Comparison of ENCODE assay signal across 8 cellular contexts in the genomic region with DNA sequence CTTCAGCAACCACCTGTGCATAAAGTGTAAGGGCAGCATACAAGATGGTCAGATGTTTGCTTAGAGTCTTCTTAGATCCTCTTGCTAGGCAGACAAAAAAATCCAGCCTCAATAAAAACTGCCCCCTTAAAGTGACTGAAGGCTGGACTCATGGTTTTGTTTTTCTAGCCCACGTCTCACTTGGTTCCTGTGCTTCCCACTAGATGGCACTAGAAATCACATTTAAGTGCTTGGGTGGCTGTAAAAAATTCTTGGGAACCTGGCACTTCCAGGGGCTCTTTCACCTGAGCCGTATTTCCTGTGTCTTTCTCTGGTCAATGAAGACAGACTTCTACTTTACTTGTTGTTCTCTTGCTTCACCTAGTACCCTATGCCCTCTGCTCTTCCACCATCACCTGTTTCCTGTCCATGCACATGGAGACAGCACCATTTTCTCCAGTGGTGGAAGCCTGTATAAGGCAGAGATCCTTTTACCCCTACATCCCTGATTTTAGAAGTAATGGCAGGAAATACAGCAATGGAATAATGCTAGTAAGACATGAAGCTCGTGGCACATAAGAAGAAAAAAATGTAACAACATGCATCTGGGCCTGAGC. TPM values are rescaled to one million over a fixed set of nuclear protein-coding genes. Genes with fewer than 3 reads are reported as not detected.
DNase-seq lines count a peak whose midpoint lies in the region; ATAC-seq and TF ChIP-seq lines count a peak whose summit lies in the region.

No MANE protein-coding gene starts in this region.

- no peak overlapping the region for H3K4me3 ChIP-seq in HEK293 (ENCODE audit: low read depth, low read length)
- no peak overlapping the region for H3K4me3 ChIP-seq in left lung
- no peak overlapping the region for H3K4me3 ChIP-seq in MG63

- H3K4me1 ChIP-seq in HEK293 (ENCODE audit: control insufficient read depth, insufficient read depth, low read length) (no peaks in the 10 kb centered on the region), left lung (peaks cover 0 to 19% of the 10 kb centered on the region in 2 donors)

- peaks cover 0 to 17% of the 10 kb centered on the region in 2 experiments; a peak in 1 of 3 replicates for H3K36me3 ChIP-seq in HEK293 (ENCODE audit: control insufficient read depth in 2 of 2, insufficient read depth in 1 of 2, low read length in 2 of 2)
- H3K36me3 ChIP-seq in left lung: peaks cover 0 to 24% of the 10 kb centered on the region in 2 donors
- peaks cover 16% of the 10 kb centered on the region for H3K36me3 ChIP-seq in MG63

- H3K27ac ChIP-seq in HEK293 (ENCODE audit: extremely low read depth, low read depth, low read length): no peak overlapping the region
- H3K27ac ChIP-seq in caudate nucleus (ENCODE audit: low read depth, low read length): peak overlapping the region; percentile 3
- no peak overlapping the region for H3K27ac ChIP-seq in left lung

- peak; percentile 55; the same call in 1 of the 2 replicates for TF ChIP-seq CTCF in HEK293 (tag by site-specific recombination; IDR thresholded peaks at IDR 0.05)
- TF ChIP-seq CTCF in left lung (IDR thresholded peaks at IDR 0.05): peak; percentile 60 to 77

- H3K27me3 ChIP-seq in left lung: no peaks in the 10 kb centered on the region
- H3K27me3 ChIP-seq in MG63: no peaks in the 10 kb centered on the region

- H3K9me3 ChIP-seq in HEK293 (ENCODE audit: control insufficient read depth, insufficient read depth, low read depth, low read length) (no peaks in the 10 kb centered on the region), left lung (no peaks in the 10 kb centered on the region), MG63 (no peaks in the 10 kb centered on the region)

- DNase-seq in COLO668 (lab: John Stamatoyannopoulos, UW; ENCODE audit: unreplicated experiment) (peak; percentile 28), NCI-H748 treated with DMSO at 0.1 percent for 48 hours (lab: John Stamatoyannopoulos, UW) (peak; percentile 3), caudate nucleus (lab: John Stamatoyannopoulos, UW) (peak in 22 of 61 donors; percentile 2 to 63 (median 18)), left lung (no peak), MG63 (no peak)

- CTCF ChIA-PET in HEK293 (lab: Yijun Ruan, JAX): interaction anchor here (0.6 to 11.4 kb wide), 43 partner anchors 9 to 942 kb away, joined by 3 to 378 read pairs (median 4); a partner anchor contains a TSS

- POLR2A ChIA-PET in HEK293 (lab: Yijun Ruan, JAX): interaction anchor here (0.7 to 3.9 kb wide), 4 partner anchors 20 to 182 kb away, joined by 3 to 13 read pairs (median 4); a partner anchor contains a TSS

- intact Hi-C loops in left lung (cut with DNase I): loop anchor here in 1 of 2 donors (5.0 kb wide), 1 partner anchor 181 kb away; no protein-coding TSS in a partner anchor

- ATAC-seq in left lung (peak; percentile 79), HG02759 (IDR thresholded peaks at IDR 0.05; ENCODE audit: unreplicated experiment) (no peak), GM19328 (IDR thresholded peaks at IDR 0.05; ENCODE audit: unreplicated experiment) (no peak)

TF ChIP-seq in HEK293, 187 proteins besides CTCF, POLR2A, EP300 and RAD21:
- TF ChIP-seq SCRT2 (tag by site-specific recombination; IDR thresholded peaks at IDR 0.05): peak; percentile 32; the same call in 1 of the 2 replicates
- no peak for TF ChIP-seq ZNF48 (tag by site-specific recombination; IDR thresholded peaks at IDR 0.05)
- no peak for TF ChIP-seq ZNF16 (tag by site-specific recombination; IDR thresholded peaks at IDR 0.05; ENCODE audit: low read depth)
- peak; percentile 48; the same call in 1 of the 2 replicates for TF ChIP-seq ZXDB (tag by site-specific recombination; IDR thresholded peaks at IDR 0.05)
- TF ChIP-seq ZNF785 (tag by site-specific recombination; IDR thresholded peaks at IDR 0.05): no peak
- no peak for TF ChIP-seq ZFP37 (tag by site-specific recombination; IDR thresholded peaks at IDR 0.05)
- TF ChIP-seq, protein P1, sequence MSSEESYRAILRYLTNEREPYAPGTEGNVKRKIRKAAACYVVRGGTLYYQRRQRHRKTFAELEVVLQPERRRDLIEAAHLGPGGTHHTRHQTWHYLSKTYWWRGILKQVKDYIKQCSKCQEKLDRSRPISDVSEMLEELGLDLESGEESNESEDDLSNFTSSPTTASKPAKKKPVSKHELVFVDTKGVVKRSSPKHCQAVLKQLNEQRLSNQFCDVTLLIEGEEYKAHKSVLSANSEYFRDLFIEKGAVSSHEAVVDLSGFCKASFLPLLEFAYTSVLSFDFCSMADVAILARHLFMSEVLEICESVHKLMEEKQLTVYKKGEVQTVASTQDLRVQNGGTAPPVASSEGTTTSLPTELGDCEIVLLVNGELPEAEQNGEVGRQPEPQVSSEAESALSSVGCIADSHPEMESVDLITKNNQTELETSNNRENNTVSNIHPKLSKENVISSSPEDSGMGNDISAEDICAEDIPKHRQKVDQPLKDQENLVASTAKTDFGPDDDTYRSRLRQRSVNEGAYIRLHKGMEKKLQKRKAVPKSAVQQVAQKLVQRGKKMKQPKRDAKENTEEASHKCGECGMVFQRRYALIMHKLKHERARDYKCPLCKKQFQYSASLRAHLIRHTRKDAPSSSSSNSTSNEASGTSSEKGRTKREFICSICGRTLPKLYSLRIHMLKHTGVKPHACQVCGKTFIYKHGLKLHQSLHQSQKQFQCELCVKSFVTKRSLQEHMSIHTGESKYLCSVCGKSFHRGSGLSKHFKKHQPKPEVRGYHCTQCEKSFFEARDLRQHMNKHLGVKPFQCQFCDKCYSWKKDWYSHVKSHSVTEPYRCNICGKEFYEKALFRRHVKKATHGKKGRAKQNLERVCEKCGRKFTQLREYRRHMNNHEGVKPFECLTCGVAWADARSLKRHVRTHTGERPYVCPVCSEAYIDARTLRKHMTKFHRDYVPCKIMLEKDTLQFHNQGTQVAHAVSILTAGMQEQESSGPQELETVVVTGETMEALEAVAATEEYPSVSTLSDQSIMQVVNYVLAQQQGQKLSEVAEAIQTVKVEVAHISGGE (tag by site-specific recombination; conservative IDR thresholded peaks at IDR 0.05; ENCODE audit: low read depth): no peak
- no peak for TF ChIP-seq ZNF701 (tag by site-specific recombination; IDR thresholded peaks at IDR 0.05)
- TF ChIP-seq ZFP41 (tag by site-specific recombination; IDR thresholded peaks at IDR 0.05; ENCODE audit: borderline replicate concordance): no peak
- no peak for TF ChIP-seq TRIM28 (IDR thresholded peaks at IDR 0.05; ENCODE audit: borderline replicate concordance, low read length)
- TF ChIP-seq ZNF114 (tag by site-specific recombination; IDR thresholded peaks at IDR 0.05): no peak
- peak; percentile 81 for TF ChIP-seq ZNF654 (tag by site-specific recombination; IDR thresholded peaks at IDR 0.05; ENCODE audit: low read depth)
- TF ChIP-seq KLF16 (tag by site-specific recombination; IDR thresholded peaks at IDR 0.05): no peak
- 0 out of 2 replicates have a peak, but pooled peaks have one; percentile 9 for TF ChIP-seq ZNF184 (tag by site-specific recombination; IDR thresholded peaks at IDR 0.05)

RNA-seq across cellular contexts. Expression of a gene that starts 20.0 kb away (rescaled TPM):
- 10 to 100 TPM; 25.1 to 28.2 TPM for total RNA-seq in left lung
- total RNA-seq in MG63 (2014; rRNA removed; shearing (Covaris generic); ENCODE audit: low replicate concordance): 45.0 and 71.2 TPM in 2 replicates

RNA-seq across cellular contexts. Expression of a gene that starts 39.8 kb away (rescaled TPM):
- 1 to 10 TPM; 6.8 to 7.7 TPM for total RNA-seq in left lung
- 0.10 TPM in 1 of 2 replicates, not detected in the other for total RNA-seq in MG63 (2014; rRNA removed; shearing (Covaris generic); ENCODE audit: low replicate concordance)

RNA-seq across cellular contexts. Expression of a gene that starts 59.6 kb away (rescaled TPM):
- total RNA-seq in left lung: 10 to 100 TPM; 14.7 to 18.8 TPM
- 8.0 and 12.1 TPM in 2 replicates for total RNA-seq in MG63 (2014; rRNA removed; shearing (Covaris generic); ENCODE audit: low replicate concordance)

Comparison
In these comparisons a context has a peak if more than half of its experiments do, and no peak if none do; other contexts are left out.
1. DNase-seq: peak in COLO668 (single experiment) and NCI-H748 treated with DMSO at 0.1 percent for 48 hours (single experiment); none in left lung (0 of 2) and MG63 (single experiment).